ENCODE assay signal across 8 cellular contexts in genomic region chr11:13140028-13140870, GRCh38.
DNase-seq lines count a peak whose midpoint lies in the region; ATAC-seq and TF ChIP-seq lines count a peak whose summit lies in the region.

No MANE protein-coding gene starts in this region.

- H3K27ac Mint-ChIP-seq in chondrocyte (ENCODE audit: unreplicated experiment), result peak overlapping the region; percentile 81

- peaks cover 2% of the 10 kb centered on the region for H3K27me3 Mint-ChIP-seq in chondrocyte (ENCODE audit: low read depth)

- in situ Hi-C loops in ACHN (cut with HindIII; ENCODE audit: low pct_ligation_motif_present, low pct_unique_long_range_greater_than_20kb, low sequenced_read_pairs), result no loop called here

- ATAC-seq in GM19468 (IDR thresholded peaks at IDR 0.05; ENCODE audit: extremely low read depth, unreplicated experiment) (peak; percentile 47), HG03575 (IDR thresholded peaks at IDR 0.05; ENCODE audit: extremely low read depth, insufficient number of reproducible peaks, low FRiP score, unreplicated experiment) (peak; percentile 47), upper lobe of left lung (ENCODE audit: low FRiP score in 2 of 2) (peak; percentile 65 to 85)

- H3K4me3 Mint-ChIP-seq in chondrocyte (ENCODE audit: unreplicated experiment), result no peak overlapping the region

- intact Hi-C loops in cardiac septum (cut with DNase I), result no loop called here

- peak overlapping the region in 3 of 4 donors; percentile 36 to 79 (median 63) for H3K27ac ChIP-seq in upper lobe of left lung

- peaks cover 2 to 18% (median 11%) of the 10 kb centered on the region in 4 donors for H3K4me1 ChIP-seq in upper lobe of left lung

- no peaks in the 10 kb centered on the region for H3K27me3 ChIP-seq in upper lobe of left lung

- peak; percentile 97 for DNase-seq in ACHN
- no peak for DNase-seq in chondrocyte (ENCODE audit: low spot score)
- DNase-seq in upper lobe of left lung, result peak in 1 of 2 donors; percentile 88
- DNase-seq in cardiac septum (ENCODE audit: low spot score), result no peak
- DNase-seq in AG20443 (ENCODE audit: low spot score), result no peak
- no peak for DNase-seq in stimulated activated CD4-positive, alpha-beta T cell treated with anti-CD3 and anti-CD28 coated beads, Interleukin-4, amount 100 ng/mL, for 1 hour

- TF ChIP-seq POLR2A in upper lobe of left lung (IDR thresholded peaks at IDR 0.05), result no peak

- no peaks in the 10 kb centered on the region for H3K36me3 Mint-ChIP-seq in chondrocyte (ENCODE audit: low read depth)

- H3K4me3 ChIP-seq in upper lobe of left lung, result no peak overlapping the region

- peaks cover 29% of the 10 kb centered on the region for H3K4me1 Mint-ChIP-seq in chondrocyte (ENCODE audit: low read depth)

- WGBS in upper lobe of left lung, 2 donors, result 42 to 45% methylated on average over 7 of the region's 7 CpGs

- H3K9me3 ChIP-seq in upper lobe of left lung, result no peaks in the 10 kb centered on the region

- no peaks in the 10 kb centered on the region for H3K36me3 ChIP-seq in upper lobe of left lung

- TF ChIP-seq EP300 in upper lobe of left lung (IDR thresholded peaks at IDR 0.05), result peak in 2 of 4 donors; percentile 42 to 85

- no peak for TF ChIP-seq CTCF in chondrocyte (IDR thresholded peaks at IDR 0.05)
- TF ChIP-seq CTCF in upper lobe of left lung (IDR thresholded peaks at IDR 0.05), result no peak

- H3K9me3 Mint-ChIP-seq in chondrocyte (ENCODE audit: low read depth), result no peaks in the 10 kb centered on the region
